8 cellular contexts compared by ENCODE assay signal in the genomic region with DNA sequence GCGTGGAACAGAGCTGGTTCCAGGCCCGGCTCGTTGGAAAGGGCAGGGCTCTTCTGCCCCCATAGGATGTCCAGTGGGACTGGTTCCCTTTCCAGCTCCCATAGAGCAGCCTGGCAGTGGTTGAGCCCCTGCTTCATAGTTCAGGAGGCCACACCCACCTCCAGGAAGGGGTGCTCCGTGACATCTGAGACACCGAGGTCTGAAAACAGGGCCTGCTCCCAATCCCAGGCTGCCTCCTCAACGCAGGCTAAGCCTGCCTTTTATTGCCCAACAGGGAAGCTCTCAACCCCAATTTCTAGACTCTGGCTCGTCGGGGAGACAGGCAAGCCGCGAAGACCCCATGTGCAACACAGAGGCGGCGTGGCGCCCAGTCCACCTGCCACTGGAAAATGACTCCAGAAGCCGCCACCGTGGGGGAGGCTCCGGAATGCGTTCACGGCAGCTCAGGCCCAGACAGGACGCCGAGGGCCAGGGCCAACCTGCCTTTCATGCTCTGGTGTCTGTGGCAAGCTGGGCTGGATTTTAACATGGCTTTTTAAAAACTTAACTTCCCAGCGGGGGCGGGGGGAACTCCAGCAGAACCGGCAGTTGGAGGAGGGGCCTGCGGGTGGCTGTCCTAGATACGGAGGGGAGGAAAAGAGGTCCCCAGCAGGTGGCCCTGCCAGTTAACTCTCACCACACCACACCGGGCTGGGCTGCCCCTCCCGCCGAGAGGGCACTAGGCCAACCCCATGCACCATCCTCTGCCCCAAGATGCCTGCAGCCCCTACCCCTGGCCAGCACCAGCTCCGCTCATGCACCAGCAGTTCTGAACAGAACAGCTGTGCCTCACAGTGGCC. TPM values are rescaled to one million over a fixed set of nuclear protein-coding genes. Genes with fewer than 3 reads are reported as not detected.
DNase-seq lines count a peak whose midpoint lies in the region; ATAC-seq and TF ChIP-seq lines count a peak whose summit lies in the region.

No MANE protein-coding gene starts in this region.

- TF ChIP-seq CTCF in breast epithelium (IDR thresholded peaks at IDR 0.05): no peak
- TF ChIP-seq CTCF in mammary epithelial cell (conservative IDR thresholded peaks at IDR 0.05 in 1 of 2, IDR thresholded peaks at IDR 0.05 in 1 of 2; ENCODE audit: extremely low read depth in 1 of 2, insufficient read depth in 1 of 2, low read depth in 1 of 2, low read length in 2 of 2): no peak
- no peak for TF ChIP-seq CTCF in PC-9 (conservative IDR thresholded peaks at IDR 0.05)

- WGBS in mammary epithelial cell (ENCODE audit: low coverage, missing lambda C conversion rate): 23% methylated on average over 13 of the region's 29 CpGs

- peaks cover 6% of the 10 kb centered on the region for H3K36me3 ChIP-seq in breast epithelium
- peaks cover 6% of the 10 kb centered on the region for H3K36me3 ChIP-seq in mammary epithelial cell (ENCODE audit: insufficient read depth, low read length)
- no peaks in the 10 kb centered on the region for H3K36me3 ChIP-seq in PC-9 (ENCODE audit: low read depth)

- no peak overlapping the region for H3K9ac ChIP-seq in mammary epithelial cell (ENCODE audit: insufficient read depth, low read length)

- H3K27ac ChIP-seq in breast epithelium (peak overlapping the region; percentile 60 to 71), mammary epithelial cell (ENCODE audit: insufficient read depth, low read depth, low read length) (no peak overlapping the region), PC-9 (no peak overlapping the region)

- POLR2A ChIA-PET in activated naive CD8-positive, alpha-beta T cell treated with anti-CD3 and anti-CD28 coated beads, Interleukin-2, amount 10 ng/mL, durations not matched to agents 7 days and 5 days (lab: Charles Lee): interaction anchor here (0.7 kb wide), 1 partner anchor 34 kb away, joined by 3 read pairs; no protein-coding TSS in a partner anchor
- POLR2A ChIA-PET in PC-9 (lab: Charles Lee; ENCODE audit: unreplicated experiment): no interaction called here

- intact Hi-C loops in breast epithelium (cut with DNase I; ENCODE audit: low total_unique reads) (no loop called here), mammary epithelial cell (cut with micrococcal nuclease) (no loop called here), PC-9 (cut with micrococcal nuclease; ENCODE audit: unreplicated experiment) (no loop called here)

- dilution Hi-C loops in mammary epithelial cell (cut with HindIII; ENCODE audit: low sequenced_read_pairs): loop anchor here (5.0 kb wide), 1 partner anchor 37 kb away; the partner anchor contains the start of genes SAFB and SAFB2

- peaks cover 2% of the 10 kb centered on the region for H3K4me1 Mint-ChIP-seq in activated naive CD8-positive, alpha-beta T cell treated with anti-CD3 and anti-CD28 coated beads, Interleukin-2, amount 10 ng/mL, durations not matched to agents 7 days and 5 days

- no peak overlapping the region for H3K4me2 ChIP-seq in mammary epithelial cell (ENCODE audit: insufficient read depth, low read depth, low read length)
- H3K4me2 ChIP-seq in PC-9: no peak overlapping the region

- H3K27ac Mint-ChIP-seq in activated naive CD8-positive, alpha-beta T cell treated with anti-CD3 and anti-CD28 coated beads, Interleukin-2, amount 10 ng/mL, durations not matched to agents 7 days and 5 days: peak overlapping the region; percentile 38

- no peak overlapping the region for H3K4me3 Mint-ChIP-seq in activated naive CD8-positive, alpha-beta T cell treated with anti-CD3 and anti-CD28 coated beads, Interleukin-2, amount 10 ng/mL, durations not matched to agents 7 days and 5 days

- no peaks in the 10 kb centered on the region for H3K27me3 ChIP-seq in breast epithelium
- H3K27me3 ChIP-seq in mammary epithelial cell (ENCODE audit: insufficient read depth, low read length): no peaks in the 10 kb centered on the region
- no peaks in the 10 kb centered on the region for H3K27me3 ChIP-seq in PC-9 (ENCODE audit: insufficient read depth, low read depth)

- in situ Hi-C loops in mammary epithelial cell (cut with MboI; ENCODE audit: low sequenced_read_pairs in 2 of 2): loop anchor here in 1 of 2 donors (25.0 kb wide), 1 partner anchor 548 kb away; no protein-coding TSS in a partner anchor

- peaks cover 4% of the 10 kb centered on the region for H3K36me3 Mint-ChIP-seq in activated naive CD8-positive, alpha-beta T cell treated with anti-CD3 and anti-CD28 coated beads, Interleukin-2, amount 10 ng/mL, durations not matched to agents 7 days and 5 days

- no peaks in the 10 kb centered on the region for H3F3A ChIP-seq in PC-9 (ENCODE audit: insufficient read depth, low read depth)

- no peaks in the 10 kb centered on the region for H3K27me3 Mint-ChIP-seq in activated naive CD8-positive, alpha-beta T cell treated with anti-CD3 and anti-CD28 coated beads, Interleukin-2, amount 10 ng/mL, durations not matched to agents 7 days and 5 days

- BruUV-seq in mammary epithelial cell (replicated peaks; lab: Mats Ljungman, UMichigan) (no TSS peak), PC-9 (replicated peaks; lab: Mats Ljungman, UMichigan) (no TSS peak)

- peak; percentile 40 for ATAC-seq in activated naive CD8-positive, alpha-beta T cell treated with anti-CD3 and anti-CD28 coated beads, Interleukin-2, amount 10 ng/mL, durations not matched to agents 7 days and 5 days (ENCODE audit: low read depth)
- ATAC-seq in HG03342 (IDR thresholded peaks at IDR 0.05; ENCODE audit: unreplicated experiment): no peak

- DNase-seq in breast epithelium (ENCODE audit: low spot score in 2 of 2) (peak in 1 of 2 donors; percentile 72), mammary epithelial cell (no peak), iPS-NIHi7 (ENCODE audit: extremely low spot score) (peak; percentile 86), glomerular visceral epithelial cell (ENCODE audit: extremely low spot score) (no peak), PC-9 (no peak)
- no peak for DNase-seq in activated naive CD8-positive, alpha-beta T cell treated with anti-CD3 and anti-CD28 coated beads, Interleukin-2, amount 10 ng/mL, durations not matched to agents 7 days and 5 days
- peak; percentile 7 for DNase-seq in stimulated activated CD8-positive, alpha-beta memory T cell treated with anti-CD3 and anti-CD28 coated beads, Interleukin-12 subunit alpha, Interleukin-12 subunit beta, amount 100 ng/mL, for 1 hour (ENCODE audit: low read depth)

- H3K4me3 ChIP-seq in breast epithelium (peak overlapping the region in 1 of 3 donors; percentile 47), mammary epithelial cell (replicated peaks in 1 of 3; ENCODE audit: insufficient read depth in 1 of 3, low read depth in 2 of 3, low read length in 3 of 3) (no peak overlapping the region), PC-9 (no peak overlapping the region)

- peaks cover 0 to 6% of the 10 kb centered on the region in 2 donors for H3K4me1 ChIP-seq in breast epithelium
- H3K4me1 ChIP-seq in mammary epithelial cell (ENCODE audit: insufficient read depth, low read length): peaks cover 14% of the 10 kb centered on the region
- H3K4me1 ChIP-seq in PC-9 (replicated peaks; ENCODE audit: insufficient read depth): no peaks in the 10 kb centered on the region

- H3K9me2 ChIP-seq in PC-9 (ENCODE audit: insufficient read depth): no peaks in the 10 kb centered on the region

- CTCF ChIA-PET in mammary epithelial cell (lab: Charles Lee; ENCODE audit: low non-redundant PET): interaction anchor here (0.6 kb wide), 1 partner anchor 10 kb away, joined by 6 read pairs; no protein-coding TSS in a partner anchor
- CTCF ChIA-PET in PC-9 (lab: Charles Lee): no interaction called here

- TF ChIP-seq POLR2A in breast epithelium (IDR thresholded peaks at IDR 0.05): no peak

- peaks cover 2% of the 10 kb centered on the region for H3K79me2 ChIP-seq in mammary epithelial cell (ENCODE audit: insufficient read depth, low read length)
- no peaks in the 10 kb centered on the region for H3K79me2 ChIP-seq in PC-9 (ENCODE audit: low read depth)

- no peaks in the 10 kb centered on the region for H4K20me1 ChIP-seq in mammary epithelial cell (ENCODE audit: insufficient read depth, low read length)
- H4K20me1 ChIP-seq in PC-9 (ENCODE audit: insufficient read depth): no peaks in the 10 kb centered on the region

- H3K9me3 ChIP-seq in breast epithelium (no peaks in the 10 kb centered on the region), mammary epithelial cell (replicated peaks; ENCODE audit: insufficient read depth, low read length) (no peaks in the 10 kb centered on the region), PC-9 (ENCODE audit: insufficient read depth, low read depth) (no peaks in the 10 kb centered on the region)

- H3K9me3 Mint-ChIP-seq in activated naive CD8-positive, alpha-beta T cell treated with anti-CD3 and anti-CD28 coated beads, Interleukin-2, amount 10 ng/mL, durations not matched to agents 7 days and 5 days: no peaks in the 10 kb centered on the region

- H2AFZ ChIP-seq in mammary epithelial cell (ENCODE audit: low read depth, low read length) (no peak overlapping the region), PC-9 (no peak overlapping the region)

RNA-seq across cellular contexts. Expression of gene TINCR, which starts 17.9 kb away (rescaled TPM):
- total RNA-seq in breast epithelium: 10 to 100 TPM in 1 of 3 donors, 1 to 10 TPM in 2; 1.1 to 11.7 (median 1.3) TPM
- total RNA-seq in mammary epithelial cell: 1 to 10 TPM; 4.5 to 9.9 TPM
- polyA plus RNA-seq in mammary epithelial cell: 4.1 TPM
- polyA minus RNA-seq in mammary epithelial cell: 2.9 TPM
- under 1 TPM; 0.99 to 1.00 TPM for total RNA-seq in activated naive CD8-positive, alpha-beta T cell treated with anti-CD3 and anti-CD28 coated beads, Interleukin-2, amount 10 ng/mL, durations not matched to agents 7 days and 5 days
- 4.4 and 8.0 TPM in 2 replicates for total RNA-seq in PC-9 (2021)

RNA-seq across cellular contexts. Expression of gene SAFB2, which starts 36.9 kb away (rescaled TPM):
- total RNA-seq in breast epithelium: 10 to 100 TPM; 46.4 to 68.8 (median 62.1) TPM
- total RNA-seq in mammary epithelial cell: 10 to 100 TPM; 20.2 to 49.1 TPM
- polyA plus RNA-seq in mammary epithelial cell: 7.6 TPM
- polyA minus RNA-seq in mammary epithelial cell: 28.9 TPM
- 100 to 1,000 TPM; 131 to 140 TPM for total RNA-seq in activated naive CD8-positive, alpha-beta T cell treated with anti-CD3 and anti-CD28 coated beads, Interleukin-2, amount 10 ng/mL, durations not matched to agents 7 days and 5 days
- 43.1 and 66.1 TPM in 2 replicates for total RNA-seq in PC-9 (2021)

RNA-seq across cellular contexts. Expression of gene SAFB, which starts 37.2 kb away (rescaled TPM):
- total RNA-seq in breast epithelium (100 to 1,000 TPM in 2 of 3 donors, 10 to 100 TPM in 1; 64.2 to 112 (median 111) TPM), mammary epithelial cell (10 to 100 TPM; 26.0 to 88.5 TPM), PC-9 (2021) (68.7 and 88.7 TPM in 2 replicates)
- polyA plus RNA-seq in mammary epithelial cell: 30.9 TPM
- polyA minus RNA-seq in mammary epithelial cell: 42.5 TPM
- total RNA-seq in activated naive CD8-positive, alpha-beta T cell treated with anti-CD3 and anti-CD28 coated beads, Interleukin-2, amount 10 ng/mL, durations not matched to agents 7 days and 5 days: 100 to 1,000 TPM; 144 to 147 TPM

Comparison
In these comparisons a context has a peak if more than half of its experiments do, and no peak if none do; other contexts are left out.
1. H3K27ac ChIP-seq: peak in breast epithelium (2 of 2); none in mammary epithelial cell (single experiment) and PC-9 (single experiment).
2. DNase-seq: peak in iPS-NIHi7 (single experiment) and stimulated activated CD8-positive, alpha-beta memory T cell treated with anti-CD3 and anti-CD28 coated beads, Interleukin-12 subunit alpha, Interleukin-12 subunit beta, amount 100 ng/mL, for 1 hour (single experiment); none in mammary epithelial cell (single experiment), activated naive CD8-positive, alpha-beta T cell treated with anti-CD3 and anti-CD28 coated beads, Interleukin-2, amount 10 ng/mL, durations not matched to agents 7 days and 5 days (single experiment), glomerular visceral epithelial cell (single experiment) and PC-9 (0 of 2).